12 cellular contexts compared by ENCODE assay signal in genomic region chr1:29503441-29503840, GRCh38.
A peak's percentile ranks its signal among the peaks of the same experiment; 100 is the strongest.
DNase-seq lines count a peak whose midpoint lies in the region; ATAC-seq, FAIRE-seq and TF ChIP-seq lines count a peak whose summit lies in the region.
"Had no signal": no experiment of that assay in that cellular context is flagged by ENCODE, and none has a peak within 500 bp of the region (broad histone marks: within the 10 kb centered on the region; RNA-seq: fewer than 3 reads in every experiment).

No MANE protein-coding gene starts in this region.

- H3K4me3 ChIP-seq in ovary (no peak overlapping the region), kidney (ENCODE audit: low read length in 2 of 2) (no peak overlapping the region)
- H3K4me3 ChIP-seq: psoas muscle had no signal

- 41 to 62% (median 48%) methylated on average over 3 of the region's 3 CpGs for WGBS in ovary, 3 donors

- H3K9ac ChIP-seq in kidney (ENCODE audit: low read length in 2 of 2): no peak overlapping the region

- intact Hi-C loops in ovary (cut with DNase I): no loop called here
- intact Hi-C loops in kidney (cut with DNase I): no loop called here

- TF ChIP-seq POLR2A in ovary (IDR thresholded peaks at IDR 0.05): no peak

- FAIRE-seq in kidney (lab: Jason Lieb, UNC): no peak

- H3K27ac ChIP-seq in ovary (no peak overlapping the region), kidney (ENCODE audit: low read depth in 2 of 2, low read length in 2 of 2) (no peak overlapping the region)
- H3K27ac ChIP-seq: psoas muscle had no signal

- no peaks in the 10 kb centered on the region for H3K36me3 ChIP-seq in ovary
- no peaks in the 10 kb centered on the region for H3K36me3 ChIP-seq in kidney (ENCODE audit: control insufficient read depth in 1 of 2, insufficient read depth in 2 of 2, low read length in 2 of 2)

- TF ChIP-seq CTCF in ovary (IDR thresholded peaks at IDR 0.05) (no peak), kidney (IDR thresholded peaks at IDR 0.05; ENCODE audit: borderline replicate concordance, extremely low read depth, insufficient read depth) (no peak)

- ATAC-seq in left lobe of liver (no peak), GM19328 (IDR thresholded peaks at IDR 0.05; ENCODE audit: unreplicated experiment) (no peak)

- TF ChIP-seq EP300 in ovary (IDR thresholded peaks at IDR 0.05): no peak

- no peaks in the 10 kb centered on the region for H3K27me3 ChIP-seq in ovary

- peak; percentile 99 for DNase-seq in DMS153 treated with DMSO at 0.1 percent for 48 hours (lab: John Stamatoyannopoulos, UW; ENCODE audit: unreplicated experiment)
- peak; percentile 71 for DNase-seq in NCI-H1694 treated with DMSO at 0.1 percent for 48 hours (lab: John Stamatoyannopoulos, UW)
- peak; percentile 89 for DNase-seq in NCI-H524 treated with DMSO at 0.1 percent for 48 hours (lab: John Stamatoyannopoulos, UW)
- DNase-seq in left lobe of liver (ENCODE audit: low spot score): peak; percentile 7
- no peak for DNase-seq in ovary
- no peak for DNase-seq in kidney
- DNase-seq in activated CD4-positive, CD25-positive, alpha-beta regulatory T cell (lab: John Stamatoyannopoulos, UW): no peak
- DNase-seq: activated CD4-positive, alpha-beta T cell treated with anti-CD3 and anti-CD28 coated beads, Interleukin-2, amount 50 U/mL, for 4 hours; immature natural killer cell; psoas muscle; T-helper 9 cell had no signal

- no peaks in the 10 kb centered on the region for H3K9me3 ChIP-seq in ovary
- H3K9me3 ChIP-seq in kidney (ENCODE audit: control insufficient read depth in 1 of 2, low read length in 2 of 2): no peaks in the 10 kb centered on the region
- H3K9me3 ChIP-seq: psoas muscle had no signal

- H3K4me1 ChIP-seq in ovary (ENCODE audit: insufficient read depth) (no peaks in the 10 kb centered on the region), kidney (ENCODE audit: control insufficient read depth in 1 of 2, insufficient read depth in 1 of 2, low read depth in 1 of 2, low read length in 2 of 2) (no peaks in the 10 kb centered on the region)
- H3K4me1 ChIP-seq: psoas muscle had no signal

Comparison
In these comparisons a context has a peak if more than half of its experiments do, and no peak if none do; other contexts are left out.
1. DNase-seq: peak in DMS153 treated with DMSO at 0.1 percent for 48 hours (single experiment), NCI-H1694 treated with DMSO at 0.1 percent for 48 hours (single experiment), NCI-H524 treated with DMSO at 0.1 percent for 48 hours (single experiment) and left lobe of liver (single experiment); none in ovary (0 of 5), kidney (single experiment) and activated CD4-positive, CD25-positive, alpha-beta regulatory T cell (0 of 4).